Comparison of ENCODE assay signal across 2 cellular contexts in genomic region chr16:11539635-11540034, GRCh38.
TF ChIP-seq lines count a peak whose summit lies in the region.

No MANE protein-coding gene starts in this region.

TF ChIP-seq in IMR-90, 13 proteins besides CTCF, POLR2A, EP300 and RAD21:
- no peak for TF ChIP-seq BHLHE40 (IDR thresholded peaks at IDR 0.05; ENCODE audit: low read depth, low read length)
- TF ChIP-seq NFE2L2 (IDR thresholded peaks at IDR 0.05; ENCODE audit: low read depth, low read length), result no peak
- TF ChIP-seq MAZ (IDR thresholded peaks at IDR 0.05; ENCODE audit: borderline replicate concordance, low read depth, low read length), result no peak
TF ChIP-seq in IMR-90: peak in this region for 0.

TF ChIP-seq in GM12878, 131 proteins besides CTCF, POLR2A, EP300 and RAD21:
- TF ChIP-seq ATF7 (IDR thresholded peaks at IDR 0.05; ENCODE audit: low read depth), result no peak
- TF ChIP-seq CBFB (IDR thresholded peaks at IDR 0.05; ENCODE audit: low read depth), result no peak
- TF ChIP-seq, protein P1, sequence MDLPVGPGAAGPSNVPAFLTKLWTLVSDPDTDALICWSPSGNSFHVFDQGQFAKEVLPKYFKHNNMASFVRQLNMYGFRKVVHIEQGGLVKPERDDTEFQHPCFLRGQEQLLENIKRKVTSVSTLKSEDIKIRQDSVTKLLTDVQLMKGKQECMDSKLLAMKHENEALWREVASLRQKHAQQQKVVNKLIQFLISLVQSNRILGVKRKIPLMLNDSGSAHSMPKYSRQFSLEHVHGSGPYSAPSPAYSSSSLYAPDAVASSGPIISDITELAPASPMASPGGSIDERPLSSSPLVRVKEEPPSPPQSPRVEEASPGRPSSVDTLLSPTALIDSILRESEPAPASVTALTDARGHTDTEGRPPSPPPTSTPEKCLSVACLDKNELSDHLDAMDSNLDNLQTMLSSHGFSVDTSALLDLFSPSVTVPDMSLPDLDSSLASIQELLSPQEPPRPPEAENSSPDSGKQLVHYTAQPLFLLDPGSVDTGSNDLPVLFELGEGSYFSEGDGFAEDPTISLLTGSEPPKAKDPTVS (IDR thresholded peaks at IDR 0.05; ENCODE audit: low read depth, low read length), result peak; percentile 95
